ENCODE assay signal across 24 cellular contexts in the genomic region with DNA sequence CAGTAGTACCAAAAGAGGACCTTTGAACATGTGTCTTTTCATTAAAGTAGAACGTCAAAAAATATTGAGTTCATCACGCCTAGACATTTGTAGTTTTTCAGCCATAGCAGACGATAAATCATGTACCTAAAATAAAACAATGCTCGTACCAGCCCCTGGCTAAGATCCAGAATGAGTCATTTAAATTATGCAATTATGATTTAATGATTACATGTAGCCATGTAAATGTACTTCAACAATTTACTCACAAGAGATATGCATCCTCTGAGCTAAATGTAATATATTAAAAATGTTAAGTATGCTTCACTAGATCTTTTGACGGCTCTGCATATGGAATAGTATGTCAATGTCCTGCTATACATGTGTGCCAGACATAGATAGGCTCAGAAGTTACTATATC.
"Had no signal": no experiment of that assay in that cellular context is flagged by ENCODE, and none has a peak within 500 bp of the region (broad histone marks: within the 10 kb centered on the region; RNA-seq: fewer than 3 reads in every experiment).

No MANE protein-coding gene starts in this region.

- H3K4me3 Mint-ChIP-seq: activated CD4-positive, alpha-beta memory T cell treated with anti-CD3 and anti-CD28 coated beads, Interleukin-2, amount 10 ng/mL, durations not matched to agents 7 days and 5 days; activated CD4-positive, alpha-beta T cell treated with anti-CD3 and anti-CD28 coated beads for 36 hours; activated naive CD4-positive, alpha-beta T cell treated with anti-CD3 and anti-CD28 coated beads for 36 hours; activated naive CD8-positive, alpha-beta T cell treated with anti-CD3 and anti-CD28 coated beads for 36 hours; activated T-helper 17 cell treated with anti-CD3 and anti-CD28 coated beads, Interleukin-2, amount 50 U/mL, for 72 hours had no signal

- H3K27me3 Mint-ChIP-seq: activated CD4-positive, alpha-beta memory T cell treated with anti-CD3 and anti-CD28 coated beads, Interleukin-2, amount 10 ng/mL, durations not matched to agents 7 days and 5 days; activated CD4-positive, alpha-beta T cell treated with anti-CD3 and anti-CD28 coated beads for 36 hours; activated naive CD8-positive, alpha-beta T cell treated with anti-CD3 and anti-CD28 coated beads for 36 hours; activated T-helper 17 cell treated with anti-CD3 and anti-CD28 coated beads, Interleukin-2, amount 50 U/mL, for 72 hours had no signal

- H3K9me3 Mint-ChIP-seq: activated CD4-positive, alpha-beta memory T cell treated with anti-CD3 and anti-CD28 coated beads, Interleukin-2, amount 10 ng/mL, durations not matched to agents 7 days and 5 days; activated naive CD4-positive, alpha-beta T cell treated with anti-CD3 and anti-CD28 coated beads for 36 hours; activated naive CD8-positive, alpha-beta T cell treated with anti-CD3 and anti-CD28 coated beads for 36 hours had no signal

- H3K27me3 ChIP-seq: SJCRH30 had no signal

- H3K4me1 ChIP-seq: SJCRH30 had no signal

- H3K27ac Mint-ChIP-seq: activated CD4-positive, alpha-beta memory T cell treated with anti-CD3 and anti-CD28 coated beads, Interleukin-2, amount 10 ng/mL, durations not matched to agents 7 days and 5 days; activated CD4-positive, alpha-beta T cell treated with anti-CD3 and anti-CD28 coated beads for 36 hours; activated naive CD4-positive, alpha-beta T cell treated with anti-CD3 and anti-CD28 coated beads for 36 hours; activated naive CD8-positive, alpha-beta T cell treated with anti-CD3 and anti-CD28 coated beads for 36 hours; activated T-helper 17 cell treated with anti-CD3 and anti-CD28 coated beads, Interleukin-2, amount 50 U/mL, for 72 hours had no signal

- H3K27ac ChIP-seq: SJCRH30, WERI-Rb-1 had no signal

- H3K4me1 Mint-ChIP-seq: activated CD4-positive, alpha-beta memory T cell treated with anti-CD3 and anti-CD28 coated beads, Interleukin-2, amount 10 ng/mL, durations not matched to agents 7 days and 5 days; activated CD4-positive, alpha-beta T cell treated with anti-CD3 and anti-CD28 coated beads for 36 hours; activated naive CD8-positive, alpha-beta T cell treated with anti-CD3 and anti-CD28 coated beads for 36 hours; activated T-helper 17 cell treated with anti-CD3 and anti-CD28 coated beads, Interleukin-2, amount 50 U/mL, for 72 hours had no signal

- ATAC-seq: activated CD4-positive, alpha-beta T cell treated with anti-CD3 and anti-CD28 coated beads for 36 hours; activated T-helper 17 cell treated with anti-CD3 and anti-CD28 coated beads, Interleukin-2, amount 50 U/mL, for 72 hours had no signal

- DNase-seq: activated CD4-positive, alpha-beta memory T cell treated with anti-CD3 and anti-CD28 coated beads, Interleukin-2, amount 10 ng/mL, durations not matched to agents 7 days and 5 days; activated CD4-positive, alpha-beta T cell treated with anti-CD3 and anti-CD28 coated beads for 36 hours; activated CD4-positive, alpha-beta T cell treated with anti-CD3 and anti-CD28 coated beads, Interleukin-2, amount 50 U/mL, for 1 hour; activated gamma-delta T cell; activated naive CD4-positive, alpha-beta T cell treated with anti-CD3 and anti-CD28 coated beads for 36 hours; activated naive CD8-positive, alpha-beta T cell treated with anti-CD3 and anti-CD28 coated beads for 36 hours; activated T-cell treated with anti-CD3 and anti-CD28 coated beads for 4 hours; activated T-cell treated with anti-CD3 and anti-CD28 coated beads, Interleukin-2, amount 50 U/mL, for 48 hours; anterior cingulate cortex; central memory CD4-positive, alpha-beta T cell; MV-4-11; NCI-H1092 treated with DMSO at 0.1 percent for 48 hours; NCI-H1417 treated with DMSO at 0.1 percent for 48 hours; NCI-H1694; NCI-H2029 treated with DMSO at 0.1 percent for 48 hours; NCI-H345; NCI-H510A; NCI-H526 treated with DMSO at 0.1 percent for 48 hours; Right ventricle myocardium superior; SJCRH30; SK-N-SH; T-helper 1 cell; WERI-Rb-1 had no signal
